Comparison of ENCODE assay signal across 11 cellular contexts in genomic region chr9:108416321-108416720, GRCh38.
DNase-seq lines count a peak whose midpoint lies in the region; FAIRE-seq and TF ChIP-seq lines count a peak whose summit lies in the region.
"Had no signal": no experiment of that assay in that cellular context is flagged by ENCODE, and none has a peak within 500 bp of the region (broad histone marks: within the 10 kb centered on the region; RNA-seq: fewer than 3 reads in every experiment).

No MANE protein-coding gene starts in this region.

- H2BK120ac ChIP-seq in H1 (replicated peaks; ENCODE audit: low read depth, low read length) (no peak overlapping the region), neuronal stem cell (ENCODE audit: low read depth, low read length) (no peak overlapping the region)

- H3K9me3 Mint-ChIP-seq in HFFc6 (no peaks in the 10 kb centered on the region; the same call in 1 of the 2 replicates), neural progenitor cell (peaks cover 5% of the 10 kb centered on the region)
- H3K9me3 Mint-ChIP-seq: activated naive CD8-positive, alpha-beta T cell treated with anti-CD3 and anti-CD28 coated beads for 36 hours had no signal

- H2AK5ac ChIP-seq in H1 (ENCODE audit: low read depth, low read length): no peak overlapping the region
- no peak overlapping the region for H2AK5ac ChIP-seq in neuronal stem cell (ENCODE audit: low read depth, low read length)

- no peak overlapping the region for H3K4ac ChIP-seq in H1 (replicated peaks; ENCODE audit: insufficient read length, low read depth, low read length)
- no peak overlapping the region for H3K4ac ChIP-seq in neuronal stem cell (ENCODE audit: low read length)

- no peaks in the 10 kb centered on the region for H3K23me2 ChIP-seq in H1 (ENCODE audit: low read depth, low read length)

- no peaks in the 10 kb centered on the region for H3K27me3 ChIP-seq in PC-9 (ENCODE audit: insufficient read depth, low read depth)
- H3K27me3 ChIP-seq in H1 (replicated peaks in 1 of 4; ENCODE audit: control insufficient read depth in 3 of 4, extremely low read depth in 1 of 4, insufficient read depth in 3 of 4, low read length in 3 of 4): no peaks in the 10 kb centered on the region
- no peaks in the 10 kb centered on the region for H3K27me3 ChIP-seq in neural progenitor cell
- H3K27me3 ChIP-seq in neuronal stem cell (ENCODE audit: control insufficient read depth in 3 of 3, insufficient read depth in 3 of 3, low read depth in 1 of 3, low read length in 3 of 3): no peaks in the 10 kb centered on the region

- no peak for TF ChIP-seq POLR2A in H1 (IDR thresholded peaks at IDR 0.05; ENCODE audit: control extremely low read depth in 1 of 2, low read depth in 2 of 2, low read length in 2 of 2)

- no peak overlapping the region for H3K14ac ChIP-seq in H1 (ENCODE audit: insufficient read length)
- H3K14ac ChIP-seq in neuronal stem cell (ENCODE audit: low read length): no peak overlapping the region

- H2BK12ac ChIP-seq in H1 (ENCODE audit: low read depth, low read length) (no peak overlapping the region), neuronal stem cell (ENCODE audit: low read length) (no peak overlapping the region)

- DNase-seq in HFFc6 (no peak), PC-9 (no peak), H1 (ENCODE audit: low read depth in 1 of 2, low spot score in 2 of 2) (no peak), neural progenitor cell (ENCODE audit: low spot score) (no peak), HK-2 (ENCODE audit: unreplicated experiment) (no peak), GOT3 (lab: John Stamatoyannopoulos, UW) (no peak), neuronal stem cell (ENCODE audit: low spot score) (no peak)
- DNase-seq: activated naive CD8-positive, alpha-beta T cell treated with anti-CD3 and anti-CD28 coated beads for 36 hours had no signal

- no peak overlapping the region for H3K56ac ChIP-seq in H1 (replicated peaks; ENCODE audit: insufficient read length, low read depth, low read length)

- BruUV-seq in PC-9 (replicated peaks; lab: Mats Ljungman, UMichigan): no TSS peak

- no peak overlapping the region for H3K4me2 ChIP-seq in PC-9
- no peak overlapping the region for H3K4me2 ChIP-seq in H1 (ENCODE audit: insufficient read depth in 1 of 2, low read depth in 2 of 2, low read length in 2 of 2)
- H3K4me2 ChIP-seq in neural progenitor cell: no peak overlapping the region
- no peak overlapping the region for H3K4me2 ChIP-seq in neuronal stem cell (ENCODE audit: insufficient read depth, low read length, poor library complexity, severe bottlenecking)

- H3K4me1 ChIP-seq in PC-9 (replicated peaks; ENCODE audit: insufficient read depth) (no peaks in the 10 kb centered on the region), H1 (replicated peaks in 1 of 4; ENCODE audit: control insufficient read depth in 3 of 4, insufficient read depth in 4 of 4, low read length in 3 of 4) (no peaks in the 10 kb centered on the region), neural progenitor cell (no peaks in the 10 kb centered on the region), neuronal stem cell (ENCODE audit: control insufficient read depth in 2 of 2, insufficient read depth in 1 of 2, low read depth in 1 of 2, low read length in 2 of 2) (no peaks in the 10 kb centered on the region)

- POLR2A ChIA-PET in PC-9 (lab: Charles Lee; ENCODE audit: unreplicated experiment) (interaction anchor here (0.6 kb wide), 1 partner anchor 932 kb away, joined by 3 read pairs; no protein-coding TSS in a partner anchor), H1 (lab: Charles Lee; ENCODE audit: partially characterized antibody) (no interaction called here)

- H3K36me3 Mint-ChIP-seq in HFFc6 (ENCODE audit: low read depth) (no peaks in the 10 kb centered on the region), neural progenitor cell (no peaks in the 10 kb centered on the region)
- H3K36me3 Mint-ChIP-seq: activated naive CD8-positive, alpha-beta T cell treated with anti-CD3 and anti-CD28 coated beads for 36 hours had no signal

- H3K27ac ChIP-seq in PC-9 (no peak overlapping the region), H1 (ENCODE audit: low read depth, low read length) (no peak overlapping the region), neural progenitor cell (no peak overlapping the region), neuronal stem cell (replicated peaks; ENCODE audit: low read length) (no peak overlapping the region)

- H3K4me3 Mint-ChIP-seq in HFFc6: no peak overlapping the region
- H3K4me3 Mint-ChIP-seq in neural progenitor cell: no peak overlapping the region
- H3K4me3 Mint-ChIP-seq: activated naive CD8-positive, alpha-beta T cell treated with anti-CD3 and anti-CD28 coated beads for 36 hours; stimulated activated naive CD8-positive, alpha-beta T cell treated with anti-CD3 and anti-CD28 coated beads, Interleukin-15, Interleukin-2, amounts not matched to agents 100 ng/mL and 50 ng/mL, for 24 hours had no signal

- peak; percentile 63 for FAIRE-seq in H1 (lab: Jason Lieb, UNC)
- FAIRE-seq: colon had no signal

- no peaks in the 10 kb centered on the region for H3K79me1 ChIP-seq in H1 (ENCODE audit: low read depth, low read length)
- no peaks in the 10 kb centered on the region for H3K79me1 ChIP-seq in neuronal stem cell (ENCODE audit: low read depth, low read length)

- no peak overlapping the region for H3K23ac ChIP-seq in H1 (ENCODE audit: insufficient read length)
- H3K23ac ChIP-seq in neuronal stem cell (ENCODE audit: low read depth, low read length, poor library complexity): no peak overlapping the region

- peak; percentile 32 to 35; a peak in 3 of 4 replicates for TF ChIP-seq RAD21 in H1 (IDR thresholded peaks at IDR 0.05 in 1 of 2, conservative IDR thresholded peaks at IDR 0.05 in 1 of 2; ENCODE audit: low read depth in 2 of 2, low read length in 2 of 2)

- H3K18ac ChIP-seq in H1 (ENCODE audit: extremely low read depth, low read length) (no peak overlapping the region), neuronal stem cell (ENCODE audit: low read length) (no peak overlapping the region)

- H4K20me1 ChIP-seq in PC-9 (ENCODE audit: insufficient read depth): no peaks in the 10 kb centered on the region
- H4K20me1 ChIP-seq in H1 (replicated peaks in 1 of 2; ENCODE audit: control insufficient read depth in 1 of 2, insufficient read depth in 2 of 2, low read length in 2 of 2): no peaks in the 10 kb centered on the region
- no peaks in the 10 kb centered on the region for H4K20me1 ChIP-seq in neural progenitor cell (ENCODE audit: low read depth)

- no peaks in the 10 kb centered on the region for H3K36me3 ChIP-seq in PC-9 (ENCODE audit: low read depth)
- H3K36me3 ChIP-seq in H1 (ENCODE audit: control insufficient read depth in 2 of 4, insufficient read depth in 4 of 4, low read length in 3 of 4): no peaks in the 10 kb centered on the region
- no peaks in the 10 kb centered on the region for H3K36me3 ChIP-seq in neural progenitor cell
- H3K36me3 ChIP-seq in neuronal stem cell (replicated peaks in 1 of 2; ENCODE audit: control insufficient read depth in 2 of 2, insufficient read depth in 2 of 2, low read length in 2 of 2): no peaks in the 10 kb centered on the region

- no peak for TF ChIP-seq EP300 in H1 (IDR thresholded peaks at IDR 0.05; ENCODE audit: borderline replicate concordance in 1 of 2, low read depth in 2 of 2, low read length in 2 of 2)

- no peak overlapping the region for H3K9ac ChIP-seq in H1 (replicated peaks in 1 of 4; ENCODE audit: extremely low read depth in 1 of 4, low read depth in 3 of 4, low read length in 3 of 4)
- no peak overlapping the region for H3K9ac ChIP-seq in neural progenitor cell
- H3K9ac ChIP-seq in neuronal stem cell (ENCODE audit: low read depth, low read length, poor library complexity): no peak overlapping the region

- H3K9me2 ChIP-seq in PC-9 (ENCODE audit: insufficient read depth): no peaks in the 10 kb centered on the region

- no peak overlapping the region for H2BK20ac ChIP-seq in H1 (ENCODE audit: low read length)

- H3K79me2 ChIP-seq in PC-9 (ENCODE audit: low read depth) (no peaks in the 10 kb centered on the region), H1 (ENCODE audit: control insufficient read depth in 1 of 2, insufficient read depth in 2 of 2, low read length in 2 of 2) (no peaks in the 10 kb centered on the region), neural progenitor cell (ENCODE audit: low read depth) (no peaks in the 10 kb centered on the region)

- no peak overlapping the region for H4K5ac ChIP-seq in H1 (ENCODE audit: insufficient read length, low read depth, low read length)

- H4K91ac ChIP-seq in H1 (replicated peaks; ENCODE audit: insufficient read length, low read length) (no peak overlapping the region), neuronal stem cell (ENCODE audit: low read depth, low read length, poor library complexity) (no peak overlapping the region)

- H3F3A ChIP-seq in PC-9 (ENCODE audit: insufficient read depth, low read depth): no peaks in the 10 kb centered on the region
- no peaks in the 10 kb centered on the region for H3F3A ChIP-seq in neural progenitor cell (ENCODE audit: low read depth)

- no peak overlapping the region for H2BK5ac ChIP-seq in H1 (ENCODE audit: low read depth, low read length)
- no peak overlapping the region for H2BK5ac ChIP-seq in neuronal stem cell (ENCODE audit: low read length)

- TF ChIP-seq CTCF in HFFc6 (IDR thresholded peaks at IDR 0.05) (peak; percentile 42), PC-9 (conservative IDR thresholded peaks at IDR 0.05) (peak; percentile 38; the same call in 1 of the 2 replicates), H1 (IDR thresholded peaks at IDR 0.05; ENCODE audit: control extremely low read depth in 1 of 3, insufficient read depth in 1 of 3, low read depth in 1 of 3, low read length in 3 of 3) (no peak; a peak in 1 of 4 replicates), neural progenitor cell (IDR thresholded peaks at IDR 0.05) (peak; percentile 11)

- H3K4me3 ChIP-seq in PC-9: no peak overlapping the region
- no peak overlapping the region for H3K4me3 ChIP-seq in H1 (ENCODE audit: extremely low read depth in 1 of 4, insufficient read depth in 2 of 4, low read depth in 3 of 4, low read length in 4 of 4)
- H3K4me3 ChIP-seq in neural progenitor cell: no peak overlapping the region
- H3K4me3 ChIP-seq in neuronal stem cell (ENCODE audit: low read length in 2 of 2): no peak overlapping the region
- H3K4me3 ChIP-seq: skin epidermis had no signal

- WGBS in H1 (ENCODE audit: extremely low coverage in 1 of 2, insufficient coverage in 1 of 2, insufficient read length in 1 of 2, insufficient replicate concordance in 2 of 2, low coverage in 1 of 2, low lambda C conversion rate in 2 of 2, missing lambda C conversion rate in 1 of 2), 2 experiments: 78% methylated on average over 2 of the region's 2 CpGs; no CpG with 5 or more reads in 1 of the 2 experiments
- WGBS in neuronal stem cell (ENCODE audit: extremely low coverage in 2 of 2, insufficient read length in 2 of 2, insufficient replicate concordance in 1 of 2), 2 donors: no CpG with 5 or more reads among the region's 2 CpGs

- CTCF ChIA-PET in PC-9 (lab: Charles Lee) (interaction anchor here (0.7 to 1.3 kb wide), 3 partner anchors 43 to 149 kb away, joined by 3 to 10 read pairs (median 3); no protein-coding TSS in a partner anchor), H1 (lab: Charles Lee; ENCODE audit: partially characterized antibody) (interaction anchor here (0.6 to 2.5 kb wide), 22 partner anchors 12 to 993 kb away, joined by 3 to 16 read pairs (median 4); no protein-coding TSS in a partner anchor)

- no peak overlapping the region for H4K8ac ChIP-seq in H1 (ENCODE audit: extremely low read depth, insufficient read depth, low read length)
- H4K8ac ChIP-seq in neuronal stem cell (ENCODE audit: low read depth, low read length): no peak overlapping the region

- intact Hi-C loops in PC-9 (cut with micrococcal nuclease; ENCODE audit: unreplicated experiment): loop anchor here (10.0 kb wide), 1 partner anchor 348 kb away; no protein-coding TSS in a partner anchor

- H2BK15ac ChIP-seq in H1 (ENCODE audit: low read length) (no peak overlapping the region), neuronal stem cell (ENCODE audit: low read length) (no peak overlapping the region)

- peaks cover 8% of the 10 kb centered on the region; the same call in 1 of the 2 replicates for H3K27me3 Mint-ChIP-seq in HFFc6 (ENCODE audit: insufficient read depth)
- no peaks in the 10 kb centered on the region for H3K27me3 Mint-ChIP-seq in neural progenitor cell (ENCODE audit: insufficient read depth, low read depth)
- H3K27me3 Mint-ChIP-seq: activated naive CD8-positive, alpha-beta T cell treated with anti-CD3 and anti-CD28 coated beads for 36 hours; stimulated activated naive CD8-positive, alpha-beta T cell treated with anti-CD3 and anti-CD28 coated beads, Interleukin-15, Interleukin-2, amounts not matched to agents 100 ng/mL and 50 ng/mL, for 24 hours had no signal

- H3K27ac Mint-ChIP-seq in HFFc6 (no peak overlapping the region), neural progenitor cell (no peak overlapping the region)
- H3K27ac Mint-ChIP-seq: activated naive CD8-positive, alpha-beta T cell treated with anti-CD3 and anti-CD28 coated beads for 36 hours; stimulated activated naive CD8-positive, alpha-beta T cell treated with anti-CD3 and anti-CD28 coated beads, Interleukin-15, Interleukin-2, amounts not matched to agents 100 ng/mL and 50 ng/mL, for 24 hours had no signal

- H3K9me3 ChIP-seq in PC-9 (ENCODE audit: insufficient read depth, low read depth): no peaks in the 10 kb centered on the region
- no peaks in the 10 kb centered on the region for H3K9me3 ChIP-seq in H1 (ENCODE audit: insufficient read depth in 2 of 2, low read depth in 1 of 2, low read length in 1 of 2)
- H3K9me3 ChIP-seq in neural progenitor cell (ENCODE audit: low read depth): no peaks in the 10 kb centered on the region
- no peaks in the 10 kb centered on the region for H3K9me3 ChIP-seq in neuronal stem cell (replicated peaks in 1 of 2; ENCODE audit: control insufficient read depth in 2 of 2, insufficient read depth in 1 of 2, low read depth in 1 of 2, low read length in 2 of 2)

- peaks cover 12% of the 10 kb centered on the region; the same call in 1 of the 2 replicates for H3K4me1 Mint-ChIP-seq in HFFc6 (ENCODE audit: low read depth)
- no peaks in the 10 kb centered on the region for H3K4me1 Mint-ChIP-seq in neural progenitor cell
- H3K4me1 Mint-ChIP-seq: activated naive CD8-positive, alpha-beta T cell treated with anti-CD3 and anti-CD28 coated beads for 36 hours had no signal

- H2AFZ ChIP-seq in PC-9 (no peak overlapping the region), H1 (ENCODE audit: low read length) (peak overlapping the region; percentile 24; the same call in 1 of the 2 replicates), neural progenitor cell (replicated peaks) (no peak overlapping the region), neuronal stem cell (ENCODE audit: low read length) (no peak overlapping the region)

Comparison
In these comparisons a context has a peak if more than half of its experiments do, and no peak if none do; other contexts are left out.
1. CTCF ChIP-seq: peak in HFFc6 (single experiment), PC-9 (single experiment) and neural progenitor cell (single experiment); none in H1 (0 of 3).